Comparison of ENCODE assay signal across 1 cellular context in genomic region chr1:33332357-33332789, GRCh38.
TF ChIP-seq lines count a peak whose summit lies in the region.

No MANE protein-coding gene starts in this region.

TF ChIP-seq in HepG2, 621 proteins besides CTCF, POLR2A, EP300 and RAD21 (continued from another document):
- TF ChIP-seq DZIP1 (CRISPR knock-in tag; IDR thresholded peaks at IDR 0.05), result no peak
